In the genomic region with DNA sequence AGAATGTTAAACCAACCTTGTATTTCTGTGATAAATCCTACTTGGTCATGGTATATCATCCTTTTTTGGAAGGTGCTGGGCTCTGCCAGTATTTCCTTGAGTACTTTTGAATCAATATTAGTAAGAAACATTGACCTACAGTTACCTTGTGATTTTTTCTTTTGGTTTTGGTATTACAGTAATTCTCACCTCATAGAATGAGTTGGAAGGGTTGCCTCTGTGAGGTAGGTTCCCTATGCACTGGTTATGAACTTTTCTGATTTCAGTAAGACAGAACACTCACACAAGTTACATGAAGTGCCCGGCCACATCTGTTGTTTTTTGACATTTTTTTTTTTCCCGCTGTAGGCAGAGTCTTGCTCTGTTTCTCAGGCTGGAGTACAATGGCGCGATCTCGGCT, we compare ENCODE assay signal across 22 cellular contexts. TPM values are rescaled to one million over a fixed set of nuclear protein-coding genes. Genes with fewer than 3 reads are reported as not detected.
DNase-seq lines count a peak whose midpoint lies in the region; ATAC-seq and TF ChIP-seq lines count a peak whose summit lies in the region.
"Had no signal": no experiment of that assay in that cellular context is flagged by ENCODE, and none has a peak within 500 bp of the region (broad histone marks: within the 10 kb centered on the region; RNA-seq: fewer than 3 reads in every experiment).

No MANE protein-coding gene starts in this region.

- no peaks in the 10 kb centered on the region for H3K27me3 ChIP-seq in WERI-Rb-1 (ENCODE audit: insufficient read depth, low read depth, severe bottlenecking)
- H3K27me3 ChIP-seq: gastroesophageal sphincter had no signal

- ATAC-seq in GM18502 (IDR thresholded peaks at IDR 0.05; ENCODE audit: poor library complexity, unreplicated experiment) = peak; percentile 82
- peak; percentile 66 for ATAC-seq in GM19025 (IDR thresholded peaks at IDR 0.05; ENCODE audit: low read depth, unreplicated experiment)
- ATAC-seq in HG02642 (IDR thresholded peaks at IDR 0.05; ENCODE audit: poor library complexity, unreplicated experiment) = peak; percentile 63
- no peak for ATAC-seq in WTC11
- ATAC-seq in HG03571 (IDR thresholded peaks at IDR 0.05; ENCODE audit: unreplicated experiment) = no peak
- ATAC-seq: gastroesophageal sphincter, left cardiac atrium had no signal

- H3K9me3 Mint-ChIP-seq in WTC11 = peaks cover 3% of the 10 kb centered on the region; the same call in 1 of the 2 replicates
- H3K9me3 Mint-ChIP-seq: HFFc6 had no signal

- H3K36me3 ChIP-seq in WERI-Rb-1 = peaks cover 13% of the 10 kb centered on the region

- TF ChIP-seq CTCF in WTC11 (IDR thresholded peaks at IDR 0.05) = no peak
- no peak for TF ChIP-seq CTCF in WERI-Rb-1 (IDR thresholded peaks at IDR 0.05; ENCODE audit: low read depth, low read length)

- peaks cover 30% of the 10 kb centered on the region for H3K36me3 Mint-ChIP-seq in WTC11

- no peak overlapping the region for H3K27ac ChIP-seq in WERI-Rb-1
- H3K27ac ChIP-seq: gastroesophageal sphincter, skin epidermis had no signal

- no peak overlapping the region for H3K4me3 ChIP-seq in WERI-Rb-1 (ENCODE audit: low read depth, low read length)
- H3K4me3 ChIP-seq: gastroesophageal sphincter, skin epidermis had no signal

- no peaks in the 10 kb centered on the region for H3K9me3 ChIP-seq in WERI-Rb-1 (ENCODE audit: severe bottlenecking)
- H3K9me3 ChIP-seq: gastroesophageal sphincter had no signal

- H3K4me3 Mint-ChIP-seq in WTC11 = no peak overlapping the region
- H3K4me3 Mint-ChIP-seq: HFFc6, mesothelial cell of epicardium, nephron had no signal

- CTCF ChIA-PET in WTC11 (lab: Charles Lee) = no interaction called here

- H3K27me3 Mint-ChIP-seq in WTC11 (ENCODE audit: low read depth) = no peaks in the 10 kb centered on the region

- H3K4me1 Mint-ChIP-seq in WTC11 = peaks cover 8% of the 10 kb centered on the region
- H3K4me1 Mint-ChIP-seq: mesothelial cell of epicardium, nephron had no signal

- H3K27ac Mint-ChIP-seq in WTC11 = peak overlapping the region; percentile 12; the same call in 1 of the 2 replicates
- H3K27ac Mint-ChIP-seq: activated T-helper 2 cell treated with anti-CD3 and anti-CD28 coated beads, Interferon-gamma antibody, Interleukin-2, Interleukin-4, amounts not matched to agents 10 μg/mL and 5 μg/mL and 100 μg/mL, durations not matched to agents 14 hours and 24 hours and 36 hours; HFFc6; mesothelial cell of epicardium; nephron had no signal

- no peak for DNase-seq in WTC11 (ENCODE audit: low spot score)
- DNase-seq in NCI-H510A (lab: John Stamatoyannopoulos, UW) = no peak
- DNase-seq in WERI-Rb-1 = no peak
- DNase-seq: AML-193; amniotic stem cell; HFFc6; KBM-7; left cardiac atrium; MV-4-11; NCI-H2029; stimulated activated CD4-positive, alpha-beta T cell treated with anti-CD3 and anti-CD28 coated beads, Interleukin-4, amount 100 ng/mL, for 24 hours; substantia nigra; SW 1271 had no signal

- POLR2A ChIA-PET in WTC11 (lab: Charles Lee) = no interaction called here

TF ChIP-seq in WTC11, 78 proteins besides CTCF, POLR2A, EP300 and RAD21:
- TF ChIP-seq MXD4 (CRISPR knock-in tag; IDR thresholded peaks at IDR 0.05; ENCODE audit: borderline replicate concordance) (no peak), MYBL2 (CRISPR knock-in tag; IDR thresholded peaks at IDR 0.05) (no peak)

RNA-seq across cellular contexts. Expression of a gene that starts 20.0 kb away (rescaled TPM):
- 69.0 to 77.2 TPM (median 72.1 TPM) in 3 replicates for total RNA-seq in WTC11 (2021)

Comparison
In these comparisons a context has a peak if more than half of its experiments do, and no peak if none do; other contexts are left out.
1. ATAC-seq: peak in GM18502 (single experiment), GM19025 (single experiment) and HG02642 (single experiment); none in WTC11 (single experiment) and HG03571 (single experiment).